ENCODE assay signal across 1 cellular context in the genomic region with DNA sequence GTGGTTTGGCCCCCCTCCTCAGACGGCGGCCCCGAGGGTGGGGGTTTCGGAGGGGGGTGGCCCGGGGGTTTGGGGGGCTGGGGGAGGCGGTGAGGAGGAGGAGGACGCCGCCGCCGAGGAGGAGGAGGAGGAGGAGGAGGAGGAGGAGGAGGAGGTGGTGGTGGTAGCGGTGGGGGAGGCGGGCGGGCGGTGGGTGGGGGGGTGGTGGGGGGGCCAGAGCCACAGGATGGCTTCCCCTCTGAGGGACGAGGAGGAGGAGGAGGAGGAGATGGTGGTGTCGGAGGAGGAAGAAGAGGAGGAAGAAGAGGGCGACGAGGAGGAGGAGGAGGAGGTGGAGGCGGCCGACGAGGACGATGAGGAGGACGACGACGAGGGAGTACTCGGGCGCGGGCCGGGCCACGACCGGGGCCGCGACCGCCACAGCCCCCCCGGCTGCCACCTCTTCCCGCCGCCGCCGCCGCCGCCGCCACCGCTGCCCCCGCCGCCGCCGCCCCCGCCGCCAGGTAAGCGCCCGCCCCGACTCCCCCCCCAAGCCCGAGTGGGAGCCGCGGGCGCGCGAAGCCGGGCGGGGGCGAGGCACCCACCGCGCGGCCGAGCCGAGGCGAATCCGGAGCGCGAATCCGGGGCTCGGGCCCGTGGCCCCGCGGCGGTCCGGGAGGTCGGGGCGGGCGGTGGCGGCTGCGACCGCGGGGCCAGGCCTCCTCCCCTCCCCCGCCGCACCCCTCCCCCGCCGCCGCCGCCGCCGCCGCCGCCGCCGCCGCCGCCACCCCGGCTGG.
TF ChIP-seq lines count a peak whose summit lies in the region.

No MANE protein-coding gene starts in this region.

TF ChIP-seq in endothelial cell of umbilical vein, 7 proteins besides CTCF, POLR2A, EP300 and RAD21:
- TF ChIP-seq GATA2 (IDR thresholded peaks at IDR 0.05; ENCODE audit: insufficient read depth, insufficient read length, low read depth, low read length) (no peak), JUN (IDR thresholded peaks at IDR 0.05; ENCODE audit: borderline replicate concordance, insufficient read depth, insufficient read length, low read depth) (no peak)
TF ChIP-seq in endothelial cell of umbilical vein: peak in this region for 0.
